ENCODE assay signal across 9 cellular contexts in genomic region chr18:26551217-26551708, GRCh38. TPM values are rescaled to one million over a fixed set of nuclear protein-coding genes. Genes with fewer than 3 reads are reported as not detected.
A peak's percentile ranks its signal among the peaks of the same experiment; 100 is the strongest.
DNase-seq lines count a peak whose midpoint lies in the region; ATAC-seq and TF ChIP-seq lines count a peak whose summit lies in the region.
"Had no signal": no experiment of that assay in that cellular context is flagged by ENCODE, and none has a peak within 500 bp of the region (broad histone marks: within the 10 kb centered on the region; RNA-seq: fewer than 3 reads in every experiment).

No MANE protein-coding gene starts in this region.

- WGBS in mammary epithelial cell (ENCODE audit: low coverage, missing lambda C conversion rate): 44% methylated on average over 15 of the region's 15 CpGs

- peaks cover 6 to 11% of the 10 kb centered on the region in 2 donors for H3K36me3 Mint-ChIP-seq in stimulated activated naive B cell treated with anti-CD40 and anti-IgM and Interleukin-4, amounts not matched to agents 10 μg/mL and 1 μg/mL and 100 μg/mL, for 72 hours

- no peaks in the 10 kb centered on the region for H3K9me3 Mint-ChIP-seq in stimulated activated naive B cell treated with anti-CD40 and anti-IgM and Interleukin-4, amounts not matched to agents 10 μg/mL and 1 μg/mL and 100 μg/mL, for 72 hours

- H3K27me3 Mint-ChIP-seq in stimulated activated naive B cell treated with anti-CD40 and anti-IgM and Interleukin-4, amounts not matched to agents 10 μg/mL and 1 μg/mL and 100 μg/mL, for 72 hours: peaks cover 43 to 56% of the 10 kb centered on the region in 2 donors

- DNase-seq in mammary epithelial cell: peak; percentile 71
- no peak for DNase-seq in kidney epithelial cell (ENCODE audit: low read depth)
- DNase-seq in stimulated activated naive B cell treated with anti-CD40 and anti-IgM and Interleukin-4, amounts not matched to agents 10 μg/mL and 1 μg/mL and 100 μg/mL, for 72 hours: no peak
- no peak for DNase-seq in medulla oblongata (ENCODE audit: extremely low spot score)
- no peak for DNase-seq in T-helper 1 cell
- no peak for DNase-seq in occipital lobe (lab: John Stamatoyannopoulos, UW)
- DNase-seq: activated CD4-positive, alpha-beta T cell treated with anti-CD3 and anti-CD28 coated beads, Interleukin-2, amount 50 U/mL, for 4 hours; NCI-H748 treated with DMSO at 0.1 percent for 48 hours had no signal

- no peak for TF ChIP-seq CTCF in mammary epithelial cell (conservative IDR thresholded peaks at IDR 0.05 in 1 of 2, IDR thresholded peaks at IDR 0.05 in 1 of 2; ENCODE audit: extremely low read depth in 1 of 2, insufficient read depth in 1 of 2, low read depth in 1 of 2, low read length in 2 of 2)
- no peak for TF ChIP-seq CTCF in kidney epithelial cell (IDR thresholded peaks at IDR 0.05; ENCODE audit: insufficient read depth, low read length, poor library complexity, severe bottlenecking)

- dilution Hi-C loops in mammary epithelial cell (cut with HindIII; ENCODE audit: low sequenced_read_pairs): no loop called here

- peak overlapping the region; percentile 57 for H3K27ac Mint-ChIP-seq in stimulated activated naive B cell treated with anti-CD40 and anti-IgM and Interleukin-4, amounts not matched to agents 10 μg/mL and 1 μg/mL and 100 μg/mL, for 72 hours

- H3K9ac ChIP-seq in HUES6 (ENCODE audit: low read length) (peak overlapping the region; percentile 38), mammary epithelial cell (ENCODE audit: insufficient read depth, low read length) (no peak overlapping the region)

- in situ Hi-C loops in mammary epithelial cell (cut with MboI; ENCODE audit: low sequenced_read_pairs in 2 of 2): no loop called here

- peaks cover 29% of the 10 kb centered on the region for H3K79me2 ChIP-seq in mammary epithelial cell (ENCODE audit: insufficient read depth, low read length)

- no peaks in the 10 kb centered on the region for H3K36me3 ChIP-seq in HUES6 (ENCODE audit: control insufficient read depth, insufficient read depth, low read length)
- H3K36me3 ChIP-seq in mammary epithelial cell (ENCODE audit: insufficient read depth, low read length): no peaks in the 10 kb centered on the region
- peaks cover 2% of the 10 kb centered on the region for H3K36me3 ChIP-seq in kidney epithelial cell (ENCODE audit: control insufficient read depth, insufficient read depth, low read length)

- peak overlapping the region; percentile 87 for H3K4me3 ChIP-seq in HUES6 (ENCODE audit: low read depth, low read length)
- H3K4me3 ChIP-seq in mammary epithelial cell (replicated peaks in 1 of 3; ENCODE audit: insufficient read depth in 1 of 3, low read depth in 2 of 3, low read length in 3 of 3): no peak overlapping the region
- peak overlapping the region; percentile 77 for H3K4me3 ChIP-seq in kidney epithelial cell (ENCODE audit: low read depth, low read length)

- H3K27me3 ChIP-seq in HUES6 (ENCODE audit: control insufficient read depth, insufficient read depth, low read length) (peaks cover 74% of the 10 kb centered on the region), mammary epithelial cell (ENCODE audit: insufficient read depth, low read length) (no peaks in the 10 kb centered on the region), kidney epithelial cell (ENCODE audit: control insufficient read depth, insufficient read depth, low read length) (peaks cover 8% of the 10 kb centered on the region)

- CTCF ChIA-PET in mammary epithelial cell (lab: Charles Lee; ENCODE audit: low non-redundant PET): no interaction called here

- peaks cover 19 to 46% of the 10 kb centered on the region in 2 donors for H3K4me1 Mint-ChIP-seq in stimulated activated naive B cell treated with anti-CD40 and anti-IgM and Interleukin-4, amounts not matched to agents 10 μg/mL and 1 μg/mL and 100 μg/mL, for 72 hours

- H3K9me3 ChIP-seq in HUES6 (ENCODE audit: control insufficient read depth, insufficient read depth, low read depth, low read length) (no peaks in the 10 kb centered on the region), mammary epithelial cell (replicated peaks; ENCODE audit: insufficient read depth, low read length) (no peaks in the 10 kb centered on the region)

- H3K27ac ChIP-seq in HUES6 (ENCODE audit: low read depth, low read length) (no peak overlapping the region), mammary epithelial cell (ENCODE audit: insufficient read depth, low read depth, low read length) (no peak overlapping the region)

- peaks cover 25% of the 10 kb centered on the region for H3K4me1 ChIP-seq in HUES6 (ENCODE audit: control insufficient read depth, insufficient read depth, low read length)
- peaks cover 23% of the 10 kb centered on the region for H3K4me1 ChIP-seq in mammary epithelial cell (ENCODE audit: insufficient read depth, low read length)

- BruUV-seq in mammary epithelial cell (replicated peaks; lab: Mats Ljungman, UMichigan): no TSS peak

- peak overlapping the region; percentile 96 for H3K4me2 ChIP-seq in mammary epithelial cell (ENCODE audit: insufficient read depth, low read depth, low read length)

- peak overlapping the region in 1 of 2 donors; percentile 55 for H3K4me3 Mint-ChIP-seq in stimulated activated naive B cell treated with anti-CD40 and anti-IgM and Interleukin-4, amounts not matched to agents 10 μg/mL and 1 μg/mL and 100 μg/mL, for 72 hours

- ATAC-seq in stimulated activated naive B cell treated with anti-CD40 and anti-IgM and Interleukin-4, amounts not matched to agents 10 μg/mL and 1 μg/mL and 100 μg/mL, for 72 hours (replicated peaks): no peak

- peak overlapping the region; percentile 75 for H2AFZ ChIP-seq in mammary epithelial cell (ENCODE audit: low read depth, low read length)

- intact Hi-C loops in mammary epithelial cell (cut with micrococcal nuclease): no loop called here

- no peaks in the 10 kb centered on the region for H4K20me1 ChIP-seq in mammary epithelial cell (ENCODE audit: insufficient read depth, low read length)

RNA-seq across cellular contexts. Expression of gene KCTD1, which starts 2.9 kb away (rescaled TPM):
- total RNA-seq in mammary epithelial cell (10 to 100 TPM; 35.3 to 64.6 TPM), kidney epithelial cell (30.5 and 32.9 TPM in 2 replicates), occipital lobe (22.8 TPM)
- 62.2 TPM for polyA plus RNA-seq in mammary epithelial cell
- 97.8 TPM for polyA minus RNA-seq in mammary epithelial cell

Comparison
In these comparisons a context has a peak if more than half of its experiments do, and no peak if none do; other contexts are left out.
1. H3K4me3 ChIP-seq: peak in HUES6 (single experiment) and kidney epithelial cell (single experiment); none in mammary epithelial cell (0 of 3).